In the genomic region with DNA sequence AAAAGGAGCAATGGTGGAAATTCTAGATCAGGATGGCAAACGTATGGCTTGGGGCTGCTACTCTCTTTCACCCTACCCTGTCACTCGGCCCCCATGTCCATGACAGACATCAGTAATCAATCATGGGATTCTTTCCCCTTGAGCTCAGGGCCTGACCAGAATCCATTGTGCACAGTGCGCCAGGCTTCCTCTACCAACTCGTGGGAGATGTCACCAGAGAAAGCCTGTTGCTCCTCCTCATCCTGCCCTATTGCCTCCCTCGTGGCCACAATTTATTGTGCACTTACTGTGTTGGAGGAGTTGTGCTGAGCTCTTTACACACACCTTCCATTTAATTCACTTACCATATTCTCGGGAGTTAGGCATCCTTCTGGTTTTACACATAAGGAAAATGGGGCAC, we compare ENCODE assay signal across 5 cellular contexts. TPM values are rescaled to one million over a fixed set of nuclear protein-coding genes. Genes with fewer than 3 reads are reported as not detected.
"Had no signal": no experiment of that assay in that cellular context is flagged by ENCODE, and none has a peak within 500 bp of the region (broad histone marks: within the 10 kb centered on the region; RNA-seq: fewer than 3 reads in every experiment).

No MANE protein-coding gene starts in this region.

RNA-seq across cellular contexts. Expression of a gene that starts 21.9 kb away (rescaled TPM):
- total RNA-seq: HepG2, HT1080, IMR-90 had no signal
- polyA plus RNA-seq: IgD-negative memory B cell, IMR-90, K562 had no signal
